In genomic region chr7:16411391-16411790, GRCh38 we compare ENCODE assay signal across 17 cellular contexts. TPM values are rescaled to one million over a fixed set of nuclear protein-coding genes. Genes with fewer than 3 reads are reported as not detected.
"Had no signal": no experiment of that assay in that cellular context is flagged by ENCODE, and none has a peak within 500 bp of the region (broad histone marks: within the 10 kb centered on the region; RNA-seq: fewer than 3 reads in every experiment).

No MANE protein-coding gene starts in this region.

- H3K4me1 ChIP-seq: gastrocnemius medialis, uterus had no signal

- ATAC-seq: gastrocnemius medialis, heart right ventricle, lower lobe of right lung, right cardiac atrium had no signal

- DNase-seq: activated CD4-positive, alpha-beta memory T cell treated with anti-CD3 and anti-CD28 coated beads, Interleukin-2, amount 10 ng/mL, durations not matched to agents 7 days and 5 days; activated CD4-positive, alpha-beta T cell treated with anti-CD3 and anti-CD28 coated beads for 1 hour; activated gamma-delta T cell; activated naive CD8-positive, alpha-beta T cell treated with anti-CD3 and anti-CD28 coated beads for 36 hours; activated T-cell treated with anti-CD3 and anti-CD28 coated beads, Interleukin-2, amount 50 U/mL, for 48 hours; gastrocnemius medialis; heart right ventricle; lower lobe of right lung; midbrain; naive B cell; posterior cingulate gyrus; right cardiac atrium; thyroid gland; uterus had no signal

- H3K9me3 ChIP-seq: gastrocnemius medialis, heart right ventricle, lower lobe of right lung, neutrophil, thyroid gland, uterus had no signal

- H3K27ac Mint-ChIP-seq: activated CD4-positive, alpha-beta memory T cell treated with anti-CD3 and anti-CD28 coated beads, Interleukin-2, amount 10 ng/mL, durations not matched to agents 7 days and 5 days; activated naive CD8-positive, alpha-beta T cell treated with anti-CD3 and anti-CD28 coated beads for 36 hours had no signal

- H3K27me3 Mint-ChIP-seq: activated CD4-positive, alpha-beta memory T cell treated with anti-CD3 and anti-CD28 coated beads, Interleukin-2, amount 10 ng/mL, durations not matched to agents 7 days and 5 days; activated naive CD8-positive, alpha-beta T cell treated with anti-CD3 and anti-CD28 coated beads for 36 hours; naive B cell had no signal

- H3K4me3 Mint-ChIP-seq: activated CD4-positive, alpha-beta memory T cell treated with anti-CD3 and anti-CD28 coated beads, Interleukin-2, amount 10 ng/mL, durations not matched to agents 7 days and 5 days; activated naive CD8-positive, alpha-beta T cell treated with anti-CD3 and anti-CD28 coated beads for 36 hours; naive B cell had no signal

- H3K27ac ChIP-seq: gastrocnemius medialis, lower lobe of right lung, neutrophil, thyroid gland, uterus had no signal

- H3K36me3 ChIP-seq: gastrocnemius medialis, heart right ventricle, lower lobe of right lung, neutrophil, thyroid gland, uterus had no signal

- H3K9me3 Mint-ChIP-seq: activated CD4-positive, alpha-beta memory T cell treated with anti-CD3 and anti-CD28 coated beads, Interleukin-2, amount 10 ng/mL, durations not matched to agents 7 days and 5 days; activated naive CD8-positive, alpha-beta T cell treated with anti-CD3 and anti-CD28 coated beads for 36 hours; naive B cell had no signal

- H3K27me3 ChIP-seq: gastrocnemius medialis, neutrophil, thyroid gland, uterus had no signal

- H3K36me3 Mint-ChIP-seq: activated naive CD8-positive, alpha-beta T cell treated with anti-CD3 and anti-CD28 coated beads for 36 hours; naive B cell had no signal

- H3K4me3 ChIP-seq: gastrocnemius medialis, heart right ventricle, lower lobe of right lung, smooth muscle cell, thyroid gland, uterus had no signal

- H3K4me1 Mint-ChIP-seq: activated CD4-positive, alpha-beta memory T cell treated with anti-CD3 and anti-CD28 coated beads, Interleukin-2, amount 10 ng/mL, durations not matched to agents 7 days and 5 days; activated naive CD8-positive, alpha-beta T cell treated with anti-CD3 and anti-CD28 coated beads for 36 hours; naive B cell had no signal

- H3K4me2 ChIP-seq: smooth muscle cell had no signal

RNA-seq across cellular contexts. Expression of gene SOSTDC1, which starts 54.1 kb away (rescaled TPM):
- total RNA-seq: activated CD4-positive, alpha-beta memory T cell treated with anti-CD3 and anti-CD28 coated beads, Interleukin-2, amount 10 ng/mL, durations not matched to agents 7 days and 5 days; activated naive CD8-positive, alpha-beta T cell treated with anti-CD3 and anti-CD28 coated beads for 36 hours; chondrocyte; gastrocnemius medialis had no signal
